In the genomic region with DNA sequence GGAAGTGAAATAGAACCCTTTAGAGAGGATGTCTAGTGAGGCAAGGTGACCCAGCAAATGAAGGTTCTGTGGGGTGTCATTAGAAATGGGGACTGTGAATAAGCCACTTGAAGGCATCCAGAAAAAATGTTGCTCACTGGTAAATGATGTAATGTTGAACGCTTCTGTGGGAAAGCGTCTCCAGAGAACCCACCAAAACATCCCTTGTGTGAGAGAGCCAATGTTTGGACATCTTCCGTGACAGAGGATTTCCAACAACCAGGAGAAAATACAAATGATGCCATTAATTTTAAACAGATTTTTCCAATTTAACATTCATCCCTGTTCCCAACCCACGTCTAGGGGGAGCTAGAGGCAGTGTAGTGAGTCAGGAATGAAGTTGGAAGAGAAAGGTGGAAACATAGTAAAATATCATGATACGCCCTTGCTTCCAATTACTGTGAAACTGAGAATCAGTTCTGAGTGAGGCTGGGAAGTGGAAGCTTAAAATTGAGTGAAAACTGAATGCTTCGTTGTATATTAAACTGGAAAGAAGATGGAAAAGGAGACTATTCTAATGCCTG, we compare ENCODE assay signal across 20 cellular contexts.
DNase-seq lines count a peak whose midpoint lies in the region; ATAC-seq, FAIRE-seq and TF ChIP-seq lines count a peak whose summit lies in the region.
"Had no signal": no experiment of that assay in that cellular context is flagged by ENCODE, and none has a peak within 500 bp of the region (broad histone marks: within the 10 kb centered on the region; RNA-seq: fewer than 3 reads in every experiment).

No MANE protein-coding gene starts in this region.

- no peak overlapping the region for H3K9ac ChIP-seq in Karpas-422 (ENCODE audit: low read length)

- H2AFZ ChIP-seq in Karpas-422 (ENCODE audit: low read length): no peak overlapping the region

- H3K27me3 ChIP-seq in H7 (ENCODE audit: control insufficient read depth, insufficient read depth, low read length): no peaks in the 10 kb centered on the region
- H3K27me3 ChIP-seq in bronchial epithelial cell (ENCODE audit: control insufficient read depth, insufficient read depth, low read length): no peaks in the 10 kb centered on the region
- no peaks in the 10 kb centered on the region for H3K27me3 ChIP-seq in lower lobe of right lung (ENCODE audit: low read depth)
- H3K27me3 ChIP-seq in Karpas-422 (ENCODE audit: low read length): no peaks in the 10 kb centered on the region
- H3K27me3 ChIP-seq: left lung, stomach had no signal

- intact Hi-C loops in lower lobe of right lung (cut with DNase I): no loop called here

- no peak overlapping the region for H3K4me2 ChIP-seq in Karpas-422 (ENCODE audit: low read depth, low read length, poor library complexity, severe bottlenecking)

- H3K36me3 ChIP-seq in H7 (replicated peaks; ENCODE audit: control insufficient read depth, insufficient read depth, low read length) (no peaks in the 10 kb centered on the region), bronchial epithelial cell (ENCODE audit: control insufficient read depth, insufficient read depth, low read length) (no peaks in the 10 kb centered on the region), lower lobe of right lung (no peaks in the 10 kb centered on the region), Karpas-422 (ENCODE audit: insufficient read depth, low read length) (no peaks in the 10 kb centered on the region)
- H3K36me3 ChIP-seq: left lung, stomach had no signal

- peak; percentile 42 for TF ChIP-seq CTCF in AG09319 (IDR thresholded peaks at IDR 0.05; ENCODE audit: low read depth, low read length)
- peak; percentile 16 for TF ChIP-seq CTCF in bronchial epithelial cell (IDR thresholded peaks at IDR 0.05; ENCODE audit: insufficient read depth, low read length, severe bottlenecking)
- peak; percentile 7 for TF ChIP-seq CTCF in lower lobe of right lung (IDR thresholded peaks at IDR 0.05)

- no peak for FAIRE-seq in bronchial epithelial cell (lab: Jason Lieb, UNC)
- FAIRE-seq: GM12891 had no signal

- no peak overlapping the region for H3K4me3 ChIP-seq in H7 (ENCODE audit: insufficient read depth, low read depth, low read length)
- H3K4me3 ChIP-seq in bronchial epithelial cell (ENCODE audit: low read depth, low read length): no peak overlapping the region
- no peak overlapping the region for H3K4me3 ChIP-seq in lower lobe of right lung
- no peak overlapping the region for H3K4me3 ChIP-seq in Karpas-422 (ENCODE audit: low read length)
- H3K4me3 ChIP-seq: left lung, psoas muscle, stomach had no signal

- H3K27ac ChIP-seq in lower lobe of right lung (no peak overlapping the region), Karpas-422 (ENCODE audit: low read length) (no peak overlapping the region)
- H3K27ac ChIP-seq: left lung, psoas muscle, stomach had no signal

- no peaks in the 10 kb centered on the region for H3K79me2 ChIP-seq in Karpas-422 (ENCODE audit: low read length)

- no peaks in the 10 kb centered on the region for H4K20me1 ChIP-seq in Karpas-422 (ENCODE audit: insufficient read depth, low read depth, low read length)

- H3K4me1 ChIP-seq in lower lobe of right lung: no peaks in the 10 kb centered on the region
- H3K4me1 ChIP-seq in Karpas-422 (ENCODE audit: low read length): no peaks in the 10 kb centered on the region
- H3K4me1 ChIP-seq: left lung, psoas muscle, stomach had no signal

- H3K9me2 ChIP-seq in Karpas-422 (replicated peaks; ENCODE audit: insufficient read depth, low read length): no peaks in the 10 kb centered on the region

- no peak for DNase-seq in AG09319 (ENCODE audit: extremely low read depth, low read depth)
- peak; percentile 12 for DNase-seq in H7
- peak; percentile 3 for DNase-seq in bronchial epithelial cell (ENCODE audit: low read depth)
- DNase-seq in lower lobe of right lung: no peak
- no peak for DNase-seq in NCI-H446 (lab: John Stamatoyannopoulos, UW)
- no peak for DNase-seq in glomerular visceral epithelial cell (ENCODE audit: extremely low spot score)
- DNase-seq in Karpas-422: no peak
- DNase-seq: activated CD4-positive, CD25-positive, alpha-beta regulatory T cell treated with anti-CD3 and anti-CD28 coated beads, Interleukin-2, amount 50 U/mL, for 72 hours; activated naive CD4-positive, alpha-beta T cell; aorta; CD4-positive, alpha-beta T cell; EL; GOT3; hippocampal formation; left lung; psoas muscle; RPMI8226; stomach; T-helper 17 cell had no signal

- ATAC-seq in lower lobe of right lung: no peak
- ATAC-seq: left lung, psoas muscle, T-helper 17 cell had no signal

- H3K9me3 ChIP-seq in lower lobe of right lung (no peaks in the 10 kb centered on the region), Karpas-422 (ENCODE audit: low read length) (no peaks in the 10 kb centered on the region)
- H3K9me3 ChIP-seq: left lung, psoas muscle, stomach had no signal

Comparison
In these comparisons a context has a peak if more than half of its experiments do, and no peak if none do; other contexts are left out.
1. DNase-seq: peak in H7 (single experiment) and bronchial epithelial cell (single experiment); none in AG09319 (single experiment), lower lobe of right lung (single experiment), NCI-H446 (0 of 2), glomerular visceral epithelial cell (single experiment) and Karpas-422 (single experiment).
2. Peak in every context shown above with its lines, with median percentiles within 50 percentile points of each other: CTCF ChIP-seq.